In the genomic region with DNA sequence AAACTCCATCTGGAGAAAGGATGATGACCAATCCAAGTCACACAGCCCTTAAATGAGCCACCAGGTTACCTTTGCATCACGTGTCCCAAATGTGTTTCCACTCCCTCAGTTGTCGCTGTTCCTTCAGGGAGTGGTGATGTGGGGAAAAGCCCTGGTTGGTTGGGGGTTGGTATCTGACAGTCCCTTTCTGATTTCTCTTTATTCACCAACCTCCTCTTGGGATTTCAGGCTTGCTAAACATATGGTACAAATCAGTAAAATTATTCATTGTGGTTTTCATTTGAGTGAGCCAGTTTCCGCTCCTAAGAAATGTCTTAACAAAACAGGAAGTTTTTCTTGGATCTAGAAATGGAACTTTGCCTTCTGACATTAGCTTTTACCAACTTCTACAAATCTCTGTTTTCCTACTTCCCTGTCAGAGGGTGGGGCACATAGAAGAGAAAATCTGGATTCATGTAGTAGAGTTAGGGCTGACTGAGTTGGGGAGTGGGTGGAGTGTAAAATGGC, we compare ENCODE assay signal across 9 cellular contexts. TPM values are rescaled to one million over a fixed set of nuclear protein-coding genes. Genes with fewer than 3 reads are reported as not detected.
DNase-seq lines count a peak whose midpoint lies in the region; ATAC-seq, FAIRE-seq and TF ChIP-seq lines count a peak whose summit lies in the region.
"Had no signal": no experiment of that assay in that cellular context is flagged by ENCODE, and none has a peak within 500 bp of the region (broad histone marks: within the 10 kb centered on the region; RNA-seq: fewer than 3 reads in every experiment).

No MANE protein-coding gene starts in this region.

- FAIRE-seq in HepG2 (lab: Jason Lieb, UNC), result no peak

- H3K4me3 ChIP-seq in right lobe of liver (no peak overlapping the region), HepG2 (replicated peaks in 1 of 3; ENCODE audit: insufficient read depth in 1 of 3, low read depth in 2 of 3, low read length in 3 of 3) (no peak overlapping the region), duodenal mucosa (ENCODE audit: low read depth in 1 of 2, low read length in 2 of 2) (no peak overlapping the region), muscle layer of duodenum (ENCODE audit: low read depth in 1 of 2, low read length in 2 of 2) (no peak overlapping the region)

- H3K4me1 ChIP-seq in right lobe of liver (peaks cover 0 to 8% (median under 1%) of the 10 kb centered on the region in 4 donors), HepG2 (ENCODE audit: insufficient read depth, low read length) (no peaks in the 10 kb centered on the region), duodenal mucosa (ENCODE audit: control insufficient read depth in 1 of 2, insufficient read depth in 2 of 2, low read length in 2 of 2) (peaks cover 31 to 38% of the 10 kb centered on the region in 2 donors), muscle layer of duodenum (ENCODE audit: control insufficient read depth in 1 of 2, insufficient read depth in 2 of 2, low read length in 2 of 2) (peaks cover 8 to 41% of the 10 kb centered on the region in 2 donors)

- H4K20me1 ChIP-seq in HepG2 (ENCODE audit: insufficient read depth, low read length), result no peaks in the 10 kb centered on the region

- no peak overlapping the region for H2AFZ ChIP-seq in HepG2 (ENCODE audit: low read length)

- ATAC-seq in right lobe of liver (peak in 3 of 4 donors; percentile 12 to 45 (median 16)), HepG2 (no peak), HG03175 (IDR thresholded peaks at IDR 0.05; ENCODE audit: unreplicated experiment) (no peak)

- no peak for DNase-seq in right lobe of liver
- DNase-seq in HepG2 (ENCODE audit: low spot score), result no peak
- no peak for DNase-seq in GM19238 (ENCODE audit: insufficient read length, low spot score)
- no peak for DNase-seq in T-helper 9 cell
- DNase-seq in SK-N-DZ (ENCODE audit: low spot score), result no peak
- DNase-seq: COR-L47 had no signal

- H3K36me3 ChIP-seq in right lobe of liver (no peaks in the 10 kb centered on the region), HepG2 (replicated peaks in 1 of 2; ENCODE audit: control insufficient read depth in 1 of 2, insufficient read depth in 2 of 2, low read length in 2 of 2) (no peaks in the 10 kb centered on the region), duodenal mucosa (ENCODE audit: control insufficient read depth in 1 of 2, insufficient read depth in 2 of 2, low read length in 2 of 2) (no peaks in the 10 kb centered on the region), muscle layer of duodenum (ENCODE audit: control insufficient read depth in 1 of 2, insufficient read depth in 2 of 2, low read length in 2 of 2) (no peaks in the 10 kb centered on the region)

- TF ChIP-seq POLR2A in right lobe of liver (IDR thresholded peaks at IDR 0.05), result no peak
- TF ChIP-seq POLR2A in HepG2 (IDR thresholded peaks at IDR 0.05; ENCODE audit: insufficient read depth in 1 of 2, low read depth in 2 of 2, low read length in 2 of 2), result no peak

- H3K27ac ChIP-seq in right lobe of liver, result peak overlapping the region in 1 of 3 donors; percentile 52
- H3K27ac ChIP-seq in HepG2 (ENCODE audit: extremely low read length, insufficient read depth, low read length), result no peak overlapping the region
- peak overlapping the region; percentile 35 for H3K27ac ChIP-seq in duodenal mucosa (ENCODE audit: low read depth, low read length)
- peak overlapping the region; percentile 35 for H3K27ac ChIP-seq in muscle layer of duodenum (ENCODE audit: low read length)

- no peaks in the 10 kb centered on the region for H3K79me2 ChIP-seq in HepG2 (ENCODE audit: insufficient read depth, low read length)

- TF ChIP-seq CTCF in right lobe of liver (IDR thresholded peaks at IDR 0.05), result no peak
- TF ChIP-seq CTCF in HepG2 (CRISPR knock-in tag; IDR thresholded peaks at IDR 0.05), result no peak

- no peak overlapping the region for H3K4me2 ChIP-seq in HepG2 (ENCODE audit: low read depth, low read length)

- no peak for TF ChIP-seq RAD21 in HepG2 (CRISPR knock-in tag; IDR thresholded peaks at IDR 0.05)

- CTCF ChIA-PET in HepG2 (lab: Yijun Ruan, JAX; ENCODE audit: low intra/inter-chr PET ratio, low total read pairs), result no interaction called here

- H3K27me3 ChIP-seq in right lobe of liver, result no peaks in the 10 kb centered on the region
- no peaks in the 10 kb centered on the region for H3K27me3 ChIP-seq in HepG2 (ENCODE audit: control insufficient read depth in 1 of 2, insufficient read depth in 2 of 2, low read length in 2 of 2)
- no peaks in the 10 kb centered on the region for H3K27me3 ChIP-seq in duodenal mucosa (ENCODE audit: control insufficient read depth in 1 of 2, insufficient read depth in 2 of 2, low read length in 2 of 2)
- no peaks in the 10 kb centered on the region for H3K27me3 ChIP-seq in muscle layer of duodenum (ENCODE audit: low read depth, low read length)

- WGBS in right lobe of liver (ENCODE audit: insufficient coverage, low coverage, low lambda C conversion rate, missing lambda C conversion rate), result 68% methylated on average over 2 of the region's 3 CpGs
- WGBS in HepG2 (ENCODE audit: low lambda C conversion rate), result 99% methylated on average over 3 of the region's 3 CpGs

- POLR2A ChIA-PET in HepG2 (lab: Yijun Ruan, JAX), result no interaction called here

- intact Hi-C loops in right lobe of liver (cut with DNase I), result no loop called here
- intact Hi-C loops in HepG2 (cut with micrococcal nuclease; ENCODE audit: unreplicated experiment), result no loop called here

- in situ Hi-C loops in HepG2 (cut with HindIII; ENCODE audit: extremely low pct_ligation_motif_present, low pct_unique_long_range_greater_than_20kb), result no loop called here

- TF ChIP-seq EP300 in HepG2 (IDR thresholded peaks at IDR 0.05; ENCODE audit: low read depth in 2 of 2, low read length in 2 of 2) (no peak), HepG2 (CRISPR knock-in tag; IDR thresholded peaks at IDR 0.05; ENCODE audit: borderline replicate concordance) (no peak)

- BruUV-seq in HepG2 (replicated peaks; lab: Mats Ljungman, UMichigan), result no TSS peak

- no peak overlapping the region for H3K9ac ChIP-seq in HepG2 (ENCODE audit: insufficient read depth, low read depth, low read length)
- H3K9ac ChIP-seq in duodenal mucosa (ENCODE audit: low read depth in 1 of 2, low read length in 2 of 2), result peak overlapping the region in 1 of 2 donors; percentile 38

- H3K9me3 ChIP-seq in right lobe of liver (no peaks in the 10 kb centered on the region), HepG2 (ENCODE audit: low read length) (no peaks in the 10 kb centered on the region), duodenal mucosa (ENCODE audit: control insufficient read depth in 1 of 2, low read length in 2 of 2) (no peaks in the 10 kb centered on the region), muscle layer of duodenum (ENCODE audit: control insufficient read depth in 1 of 2, low read length in 2 of 2) (no peaks in the 10 kb centered on the region)

TF ChIP-seq in HepG2, 621 proteins besides CTCF, POLR2A, EP300 and RAD21:
- no peak for TF ChIP-seq BHLHE40 (IDR thresholded peaks at IDR 0.05; ENCODE audit: low read length)

RNA-seq across cellular contexts. Expression of a gene that starts 40.0 kb away (rescaled TPM):
- total RNA-seq in right lobe of liver (10 to 100 TPM; 21.6 to 31.6 (median 25.3) TPM), HepG2 (2016; rRNA removed; fragmentation: Illumina TruSeq; extraction: Trizol) (24.4 and 31.3 TPM in 2 replicates)
- total RNA-seq in HepG2 (2016; cell fraction: cytosol; rRNA removed; fragmentation: Illumina TruSeq; extraction: Trizol; ENCODE audit: low read depth), result 33.8 and 35.5 TPM in 2 replicates
- total RNA-seq in HepG2 (2016; cell fraction: insoluble cytoplasmic fraction; rRNA removed; fragmentation: Illumina TruSeq; extraction: Trizol), result 22.1 and 28.1 TPM in 2 replicates
- 22.4 and 24.0 TPM in 2 replicates for total RNA-seq in HepG2 (2016; cell fraction: membrane; rRNA removed; fragmentation: Illumina TruSeq; extraction: Trizol)
- 66.2 and 71.2 TPM in 2 replicates for total RNA-seq in HepG2 (2016; cell fraction: nucleus; rRNA removed; fragmentation: Illumina TruSeq; extraction: Trizol)
- 6.3 and 7.2 TPM in 2 replicates for polyA plus RNA-seq in HepG2 (2011; rRNA removed)
- polyA plus RNA-seq in HepG2 (2011; cell fraction: cytosol; rRNA removed), result 4.4 and 6.3 TPM in 2 replicates
- polyA plus RNA-seq in HepG2 (2011; cell fraction: nucleus; rRNA removed), result 37.0 and 41.5 TPM in 2 replicates
- 22.0 and 24.0 TPM in 2 replicates for polyA plus RNA-seq in HepG2 (2012)
- polyA plus RNA-seq in HepG2 (2016; cell fraction: cytosol; fragmentation: Illumina TruSeq; extraction: Trizol; ENCODE audit: low read depth), result 0.65 and 0.67 TPM in 2 replicates
- polyA plus RNA-seq in HepG2 (2016; cell fraction: insoluble cytoplasmic fraction; fragmentation: Illumina TruSeq; extraction: Trizol; ENCODE audit: low read depth), result 15.4 and 16.5 TPM in 2 replicates
- polyA plus RNA-seq in HepG2 (2016; cell fraction: membrane; fragmentation: Illumina TruSeq; extraction: Trizol; ENCODE audit: low read depth), result 2.3 and 2.8 TPM in 2 replicates
- polyA plus RNA-seq in HepG2 (2016; cell fraction: nucleus; fragmentation: Illumina TruSeq; extraction: Trizol; ENCODE audit: insufficient read depth, low read depth), result 36.9 and 42.5 TPM in 2 replicates
- polyA minus RNA-seq in HepG2 (2011; rRNA and poly(A)+ RNA removed; ENCODE audit: low replicate concordance), result 34.9 and 41.2 TPM in 2 replicates
- polyA minus RNA-seq in HepG2 (2011; cell fraction: cytosol; rRNA and poly(A)+ RNA removed), result 15.4 and 16.4 TPM in 2 replicates
- 145 and 151 TPM in 2 replicates for polyA minus RNA-seq in HepG2 (2011; cell fraction: nucleus; rRNA and poly(A)+ RNA removed)
- 24.2 and 29.9 TPM in 2 replicates for polyA plus RNA-seq in SK-N-DZ (2014; cell fraction: cytosol; rRNA removed)
- polyA plus RNA-seq in SK-N-DZ (2014; cell fraction: nucleus; rRNA removed), result 26.7 and 45.3 TPM in 2 replicates

Comparison
In these comparisons a context has a peak if more than half of its experiments do, and no peak if none do; other contexts are left out.
1. ATAC-seq: peak in right lobe of liver (3 of 4); none in HepG2 (single experiment) and HG03175 (single experiment).